ENCODE assay signal across 23 cellular contexts in the genomic region with DNA sequence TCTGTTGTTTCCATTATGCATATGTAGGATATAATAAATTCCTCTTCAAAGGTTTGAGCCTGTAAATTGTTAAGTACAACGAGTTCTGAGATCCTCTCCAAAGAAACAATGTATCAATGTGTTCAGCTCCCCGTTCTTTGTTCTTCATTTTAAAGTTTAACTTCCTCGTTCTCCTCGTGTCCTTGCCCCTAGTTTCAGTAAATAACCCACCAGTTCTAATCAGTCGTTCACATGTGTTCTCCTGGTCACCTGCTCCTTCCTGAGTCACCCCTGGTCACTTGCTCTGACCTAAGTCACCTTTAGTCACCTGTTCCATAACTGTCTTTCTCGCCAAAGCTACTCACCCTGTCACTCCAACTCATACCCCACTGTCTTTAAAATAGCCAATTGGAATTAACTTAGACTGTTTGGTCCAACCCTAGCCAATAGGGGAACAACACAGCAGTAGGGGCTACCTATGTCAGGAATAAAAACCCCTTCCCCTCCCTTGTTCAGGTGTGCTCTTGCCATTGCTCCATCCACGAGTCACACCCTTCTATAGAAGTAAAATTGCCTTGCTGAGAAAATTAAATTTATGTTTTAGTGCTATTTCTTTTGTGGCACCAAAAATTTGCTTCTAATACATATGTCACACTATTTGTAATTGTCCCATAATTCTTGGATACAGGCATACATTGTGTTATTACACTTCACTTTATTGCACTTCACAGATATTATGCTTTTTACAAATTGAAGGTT. TPM values are rescaled to one million over a fixed set of nuclear protein-coding genes. Genes with fewer than 3 reads are reported as not detected.
DNase-seq lines count a peak whose midpoint lies in the region; ATAC-seq, FAIRE-seq and TF ChIP-seq lines count a peak whose summit lies in the region.
"Had no signal": no experiment of that assay in that cellular context is flagged by ENCODE, and none has a peak within 500 bp of the region (broad histone marks: within the 10 kb centered on the region; RNA-seq: fewer than 3 reads in every experiment).

No MANE protein-coding gene starts in this region.

- no peak overlapping the region for H3K18ac ChIP-seq in H1 (ENCODE audit: extremely low read depth, low read length)

- peaks cover 13 to 14% of the 10 kb centered on the region in 2 donors for H3K9me3 Mint-ChIP-seq in stimulated activated naive B cell treated with anti-CD40 and anti-IgM and Interleukin-4, amounts not matched to agents 10 μg/mL and 1 μg/mL and 100 μg/mL, for 72 hours
- peaks cover 17% of the 10 kb centered on the region for H3K9me3 Mint-ChIP-seq in activated naive CD8-positive, alpha-beta T cell treated with anti-CD3 and anti-CD28 coated beads for 36 hours

- no peaks in the 10 kb centered on the region for H4K20me1 ChIP-seq in H1 (replicated peaks in 1 of 2; ENCODE audit: control insufficient read depth in 1 of 2, insufficient read depth in 2 of 2, low read length in 2 of 2)

- TF ChIP-seq POLR2A in H1 (IDR thresholded peaks at IDR 0.05; ENCODE audit: control extremely low read depth in 1 of 2, low read depth in 2 of 2, low read length in 2 of 2), result no peak

- H3K36me3 ChIP-seq in HEK293 (ENCODE audit: control insufficient read depth in 2 of 2, insufficient read depth in 1 of 2, low read length in 2 of 2), result no peaks in the 10 kb centered on the region
- no peaks in the 10 kb centered on the region for H3K36me3 ChIP-seq in H1 (ENCODE audit: control insufficient read depth in 2 of 4, insufficient read depth in 4 of 4, low read length in 3 of 4)
- H3K36me3 ChIP-seq: BE2C had no signal

- H4K91ac ChIP-seq in H1 (replicated peaks; ENCODE audit: insufficient read length, low read length), result no peak overlapping the region

- TF ChIP-seq EP300 in H1 (IDR thresholded peaks at IDR 0.05; ENCODE audit: borderline replicate concordance in 1 of 2, low read depth in 2 of 2, low read length in 2 of 2), result no peak

- no peak for ATAC-seq in stimulated activated naive B cell treated with anti-CD40 and anti-IgM and Interleukin-4, amounts not matched to agents 10 μg/mL and 1 μg/mL and 100 μg/mL, for 72 hours (replicated peaks)

- no peak overlapping the region for H3K4me3 ChIP-seq in HEK293 (ENCODE audit: low read depth, low read length)
- no peak overlapping the region for H3K4me3 ChIP-seq in H1 (ENCODE audit: extremely low read depth in 1 of 4, insufficient read depth in 2 of 4, low read depth in 3 of 4, low read length in 4 of 4)
- no peak overlapping the region for H3K4me3 ChIP-seq in dorsolateral prefrontal cortex
- H3K4me3 ChIP-seq: GM23248 had no signal

- H4K5ac ChIP-seq in H1 (ENCODE audit: insufficient read length, low read depth, low read length), result no peak overlapping the region

- 85% methylated on average over 7 of the region's 7 CpGs; no CpG with 5 or more reads in 1 of the 2 experiments for WGBS in H1 (ENCODE audit: extremely low coverage in 1 of 2, insufficient coverage in 1 of 2, insufficient read length in 1 of 2, insufficient replicate concordance in 2 of 2, low coverage in 1 of 2, low lambda C conversion rate in 2 of 2, missing lambda C conversion rate in 1 of 2), 2 experiments

- no peak overlapping the region for H2BK12ac ChIP-seq in H1 (ENCODE audit: low read depth, low read length)

- no peak overlapping the region for H2AFZ ChIP-seq in H1 (ENCODE audit: low read length)
- H2AFZ ChIP-seq: GM23248 had no signal

- no peak overlapping the region for H3K4me3 Mint-ChIP-seq in stimulated activated naive B cell treated with anti-CD40 and anti-IgM and Interleukin-4, amounts not matched to agents 10 μg/mL and 1 μg/mL and 100 μg/mL, for 72 hours
- H3K4me3 Mint-ChIP-seq in activated naive CD8-positive, alpha-beta T cell treated with anti-CD3 and anti-CD28 coated beads for 36 hours, result no peak overlapping the region
- H3K4me3 Mint-ChIP-seq: CD8-positive, alpha-beta memory T cell had no signal

- no peak overlapping the region for H2AK5ac ChIP-seq in H1 (ENCODE audit: low read depth, low read length)

- no peak overlapping the region for H4K8ac ChIP-seq in H1 (ENCODE audit: extremely low read depth, insufficient read depth, low read length)

- H3K27me3 ChIP-seq in H1 (replicated peaks in 1 of 4; ENCODE audit: control insufficient read depth in 3 of 4, extremely low read depth in 1 of 4, insufficient read depth in 3 of 4, low read length in 3 of 4) (no peaks in the 10 kb centered on the region), dorsolateral prefrontal cortex (no peaks in the 10 kb centered on the region)
- H3K27me3 ChIP-seq: BE2C had no signal

- peaks cover 7% of the 10 kb centered on the region in 2 donors for H3K36me3 Mint-ChIP-seq in stimulated activated naive B cell treated with anti-CD40 and anti-IgM and Interleukin-4, amounts not matched to agents 10 μg/mL and 1 μg/mL and 100 μg/mL, for 72 hours
- peaks cover 2% of the 10 kb centered on the region for H3K36me3 Mint-ChIP-seq in activated naive CD8-positive, alpha-beta T cell treated with anti-CD3 and anti-CD28 coated beads for 36 hours

- no peak overlapping the region for H3K14ac ChIP-seq in H1 (ENCODE audit: insufficient read length)

- no peak overlapping the region for H3K4me2 ChIP-seq in H1 (ENCODE audit: insufficient read depth in 1 of 2, low read depth in 2 of 2, low read length in 2 of 2)

- no peak overlapping the region for H3K4ac ChIP-seq in H1 (replicated peaks; ENCODE audit: insufficient read length, low read depth, low read length)

- H3K23ac ChIP-seq in H1 (ENCODE audit: insufficient read length), result no peak overlapping the region

- H3K56ac ChIP-seq in H1 (replicated peaks; ENCODE audit: insufficient read length, low read depth, low read length), result no peak overlapping the region

- H3K79me1 ChIP-seq in H1 (ENCODE audit: low read depth, low read length), result no peaks in the 10 kb centered on the region

- FAIRE-seq in H1 (lab: Jason Lieb, UNC), result no peak
- FAIRE-seq: A204.1, GM12891, GM19239, H54 had no signal

- H2BK120ac ChIP-seq in H1 (replicated peaks; ENCODE audit: low read depth, low read length), result no peak overlapping the region

- H3K23me2 ChIP-seq in H1 (ENCODE audit: low read depth, low read length), result peaks cover 7% of the 10 kb centered on the region; the same call in 1 of the 2 replicates

- CTCF ChIA-PET in HEK293 (lab: Yijun Ruan, JAX), result interaction anchor here (0.6 kb wide), 1 partner anchor 259 kb away, joined by 3 read pairs; no protein-coding TSS in a partner anchor
- CTCF ChIA-PET in H1 (lab: Charles Lee; ENCODE audit: partially characterized antibody), result interaction anchor here (0.6 to 0.8 kb wide), 2 partner anchors 138 to 411 kb away, joined by 3 read pairs; no protein-coding TSS in a partner anchor

- no peak overlapping the region for H2BK5ac ChIP-seq in H1 (ENCODE audit: low read depth, low read length)

- H3K27ac ChIP-seq in HEK293 (ENCODE audit: extremely low read depth, low read depth, low read length), result no peak overlapping the region
- H3K27ac ChIP-seq in H1 (ENCODE audit: low read depth, low read length), result no peak overlapping the region
- no peak overlapping the region for H3K27ac ChIP-seq in dorsolateral prefrontal cortex
- H3K27ac ChIP-seq: GM23248 had no signal

- DNase-seq in MV-4-11 (lab: John Stamatoyannopoulos, UW) (peak; percentile 12), H1 (ENCODE audit: low read depth in 1 of 2, low spot score in 2 of 2) (no peak), NCI-H2196 treated with DMSO at 0.1 percent for 48 hours (lab: John Stamatoyannopoulos, UW; ENCODE audit: unreplicated experiment) (no peak), dorsolateral prefrontal cortex (no peak)
- no peak for DNase-seq in stimulated activated naive B cell treated with anti-CD40 and anti-IgM and Interleukin-4, amounts not matched to agents 10 μg/mL and 1 μg/mL and 100 μg/mL, for 72 hours
- no peak for DNase-seq in activated naive CD8-positive, alpha-beta T cell treated with anti-CD3 and anti-CD28 coated beads for 36 hours
- DNase-seq: ACHN; BE2C; C1 segment of cervical spinal cord; CD4-positive, CD25-positive, alpha-beta regulatory T cell; CD8-positive, alpha-beta memory T cell; COR-L47; DMS 273 treated with DMSO at 0.1 percent for 48 hours; DMS53; DND-41; EL; GM23248; HCEC 1CT had no signal

- peak overlapping the region; percentile 77; the same call in 1 of the 2 replicates for H2BK20ac ChIP-seq in H1 (ENCODE audit: low read length)

- TF ChIP-seq CTCF in HEK293 (tag by site-specific recombination; IDR thresholded peaks at IDR 0.05) (no peak), H1 (IDR thresholded peaks at IDR 0.05; ENCODE audit: control extremely low read depth in 1 of 3, insufficient read depth in 1 of 3, low read depth in 1 of 3, low read length in 3 of 3) (no peak), dorsolateral prefrontal cortex (IDR thresholded peaks at IDR 0.05 in 54 of 56, conservative IDR thresholded peaks at IDR 0.05 in 2 of 56; ENCODE audit: low read depth in 1 of 56, partially characterized antibody in 56 of 56) (no peak)

- H3K4me1 Mint-ChIP-seq in stimulated activated naive B cell treated with anti-CD40 and anti-IgM and Interleukin-4, amounts not matched to agents 10 μg/mL and 1 μg/mL and 100 μg/mL, for 72 hours, result peaks cover 5 to 8% of the 10 kb centered on the region in 2 donors
- peaks cover 10% of the 10 kb centered on the region for H3K4me1 Mint-ChIP-seq in activated naive CD8-positive, alpha-beta T cell treated with anti-CD3 and anti-CD28 coated beads for 36 hours

- no peak overlapping the region for H3K9ac ChIP-seq in H1 (replicated peaks in 1 of 4; ENCODE audit: extremely low read depth in 1 of 4, low read depth in 3 of 4, low read length in 3 of 4)
- H3K9ac ChIP-seq: GM23248 had no signal

- H2BK15ac ChIP-seq in H1 (ENCODE audit: low read length), result no peak overlapping the region

- peak overlapping the region; percentile 6 for H3K27ac Mint-ChIP-seq in stimulated activated naive B cell treated with anti-CD40 and anti-IgM and Interleukin-4, amounts not matched to agents 10 μg/mL and 1 μg/mL and 100 μg/mL, for 72 hours
- H3K27ac Mint-ChIP-seq in activated naive CD8-positive, alpha-beta T cell treated with anti-CD3 and anti-CD28 coated beads for 36 hours, result no peak overlapping the region
- H3K27ac Mint-ChIP-seq: CD8-positive, alpha-beta memory T cell had no signal

- intact Hi-C loops in dorsolateral prefrontal cortex (cut with DNase I), result loop anchor here in 1 of 2 donors (10.0 kb wide), 1 partner anchor 59 kb away; no protein-coding TSS in a partner anchor

- no peak for TF ChIP-seq RAD21 in H1 (IDR thresholded peaks at IDR 0.05 in 1 of 2, conservative IDR thresholded peaks at IDR 0.05 in 1 of 2; ENCODE audit: low read depth in 2 of 2, low read length in 2 of 2)

- H3K4me1 ChIP-seq in HEK293 (ENCODE audit: control insufficient read depth, insufficient read depth, low read length), result no peaks in the 10 kb centered on the region
- peaks cover 0 to 3% (median 0%) of the 10 kb centered on the region in 4 experiments; a peak in 1 of 7 replicates for H3K4me1 ChIP-seq in H1 (replicated peaks in 1 of 4; ENCODE audit: control insufficient read depth in 3 of 4, insufficient read depth in 4 of 4, low read length in 3 of 4)

- H3K9me3 ChIP-seq in HEK293 (ENCODE audit: control insufficient read depth, insufficient read depth, low read depth, low read length) (no peaks in the 10 kb centered on the region), H1 (ENCODE audit: insufficient read depth in 2 of 2, low read depth in 1 of 2, low read length in 1 of 2) (no peaks in the 10 kb centered on the region)
- H3K9me3 ChIP-seq: BE2C had no signal

- peaks cover 8 to 9% of the 10 kb centered on the region in 2 donors for H3K27me3 Mint-ChIP-seq in stimulated activated naive B cell treated with anti-CD40 and anti-IgM and Interleukin-4, amounts not matched to agents 10 μg/mL and 1 μg/mL and 100 μg/mL, for 72 hours
- no peaks in the 10 kb centered on the region for H3K27me3 Mint-ChIP-seq in activated naive CD8-positive, alpha-beta T cell treated with anti-CD3 and anti-CD28 coated beads for 36 hours

- H3K79me2 ChIP-seq in H1 (ENCODE audit: control insufficient read depth in 1 of 2, insufficient read depth in 2 of 2, low read length in 2 of 2), result peaks cover 0 to 8% of the 10 kb centered on the region in 2 experiments; a peak in 3 of 4 replicates

- POLR2A ChIA-PET in HEK293 (lab: Yijun Ruan, JAX) (no interaction called here), H1 (lab: Charles Lee; ENCODE audit: partially characterized antibody) (interaction anchor here (1.5 kb wide), 1 partner anchor 9 kb away, joined by 5 read pairs; no protein-coding TSS in a partner anchor)

RNA-seq across cellular contexts. Expression of gene MCF2L2, which starts 15.1 kb away (rescaled TPM):
- 12.2 and 13.7 TPM in 2 replicates for total RNA-seq in H1 (2021; fragmentation: NEBNext Ultra II Directional; extraction: Animal tissue kit (Norgen Biotek cat#: 25700))
- polyA plus RNA-seq in H1 (2011; rRNA removed), result 4.1 and 4.2 TPM in 2 replicates
- 5.8 TPM for polyA plus RNA-seq in H1 (2011; cell fraction: cytosol; rRNA removed)
- polyA plus RNA-seq in H1 (2011; cell fraction: nucleus; rRNA removed), result 15.6 TPM
- 5.2 to 8.0 TPM (median 5.7 TPM) in 4 replicates for polyA plus RNA-seq in H1 (2012, experiment 1 of 2)
- polyA plus RNA-seq in H1 (2012, experiment 2 of 2), result 0.46 TPM
- polyA plus RNA-seq in H1 (2013, experiment 1 of 2), result 4.7 TPM
- 4.2 TPM for polyA plus RNA-seq in H1 (2013, experiment 2 of 2)
- polyA minus RNA-seq in H1 (2011; rRNA and poly(A)+ RNA removed), result 17.6 and 18.9 TPM in 2 replicates
- 10.4 TPM for polyA minus RNA-seq in H1 (2011; cell fraction: cytosol; rRNA and poly(A)+ RNA removed)
- 25.9 TPM for polyA minus RNA-seq in H1 (2011; cell fraction: nucleus; rRNA and poly(A)+ RNA removed)
- 1 to 10 TPM; 1.9 to 2.2 TPM for total RNA-seq in activated naive CD8-positive, alpha-beta T cell treated with anti-CD3 and anti-CD28 coated beads for 36 hours
- total RNA-seq in dorsolateral prefrontal cortex, result 100 to 1,000 TPM in 110 of 120 experiments, 10 to 100 TPM in 10; 61.2 to 266 (median 124) TPM
- total RNA-seq: GM23248 had no signal
- polyA plus RNA-seq: GM23248 had no signal
